ENCODE assay signal across 8 cellular contexts in genomic region chr7:113828581-113828980, GRCh38.
"Had no signal": no experiment of that assay in that cellular context is flagged by ENCODE, and none has a peak within 500 bp of the region (broad histone marks: within the 10 kb centered on the region; RNA-seq: fewer than 3 reads in every experiment).

No MANE protein-coding gene starts in this region.

- DNase-seq: H7, IMR-90, KG1 had no signal

- FAIRE-seq: HTR-8/SVneo, K562 had no signal

- H3K36me3 ChIP-seq: HAP-1 had no signal

- H3K4me2 ChIP-seq: GM23338 had no signal

- ATAC-seq: GM23338, HCT116, K562 had no signal

- H2AFZ ChIP-seq: GM23338 had no signal

- H3K4me3 ChIP-seq: GM23338, HAP-1, K562 had no signal

- H3K27ac Mint-ChIP-seq: GM23338 had no signal

- H3K9me3 Mint-ChIP-seq: GM23338 had no signal

- H3K4me1 ChIP-seq: HAP-1 had no signal

- H3K9me3 ChIP-seq: HAP-1 had no signal

- H3K4me3 Mint-ChIP-seq: GM23338 had no signal
